Comparison of ENCODE assay signal across 8 cellular contexts in genomic region chr5:1536298-1537165, GRCh38. TPM values are rescaled to one million over a fixed set of nuclear protein-coding genes. Genes with fewer than 3 reads are reported as not detected.
DNase-seq lines count a peak whose midpoint lies in the region; ATAC-seq and TF ChIP-seq lines count a peak whose summit lies in the region.
"Had no signal": no experiment of that assay in that cellular context is flagged by ENCODE, and none has a peak within 500 bp of the region (broad histone marks: within the 10 kb centered on the region; RNA-seq: fewer than 3 reads in every experiment).

No MANE protein-coding gene starts in this region.

- ATAC-seq in GM19324 (IDR thresholded peaks at IDR 0.05; ENCODE audit: low FRiP score, unreplicated experiment) (peak; percentile 93), HG03432 (IDR thresholded peaks at IDR 0.05; ENCODE audit: unreplicated experiment) (peak; percentile 99)

- TF ChIP-seq POLR2A in spleen (IDR thresholded peaks at IDR 0.05): no peak

- peak; percentile 69 for DNase-seq in activated CD4-positive, alpha-beta T cell treated with anti-CD3 and anti-CD28 coated beads, Interleukin-2, amount 50 U/mL, for 1 hour
- DNase-seq in epithelial cell of proximal tubule (ENCODE audit: low read depth) (peak; percentile 56), spleen (peak; percentile 85), NCI-H446 (lab: John Stamatoyannopoulos, UW) (no peak), NCI-H1694 treated with DMSO at 0.1 percent for 48 hours (lab: John Stamatoyannopoulos, UW) (no peak)

- intact Hi-C loops in spleen (cut with DNase I; ENCODE audit: low total_unique reads): no loop called here

- TF ChIP-seq CTCF in epithelial cell of proximal tubule (conservative IDR thresholded peaks at IDR 0.05; ENCODE audit: low read depth, low read length) (no peak), spleen (IDR thresholded peaks at IDR 0.05 in 8 of 11, conservative IDR thresholded peaks at IDR 0.05 in 3 of 11) (no peak)

- H3K27ac ChIP-seq in spleen: peak overlapping the region; percentile 79 to 88 (median 84)
- H3K27ac ChIP-seq: epithelial cell of prostate had no signal

- H3K4me3 ChIP-seq in epithelial cell of proximal tubule (ENCODE audit: low read depth, low read length) (no peak overlapping the region), spleen (peak overlapping the region in 5 of 8 donors; percentile 2 to 45 (median 17))

- no peaks in the 10 kb centered on the region for H3K9me3 ChIP-seq in spleen

- peaks cover 0 to 30% (median 19%) of the 10 kb centered on the region in 6 donors for H3K4me1 ChIP-seq in spleen

- H3K36me3 ChIP-seq in spleen: no peaks in the 10 kb centered on the region

- WGBS in spleen, 5 donors: 50 to 56% (median 54%) methylated on average over 9 of the region's 9 CpGs

- no peaks in the 10 kb centered on the region for H3K27me3 ChIP-seq in spleen (replicated peaks in 1 of 7)

RNA-seq across cellular contexts. Expression of gene LPCAT1, which starts 12.8 kb away (rescaled TPM):
- 88.9 and 105 TPM in 2 replicates for total RNA-seq in epithelial cell of proximal tubule
- total RNA-seq in spleen: 100 to 1,000 TPM; 126 to 322 (median 223) TPM
- 100 to 1,000 TPM in 1 of 3 donors, 10 to 100 TPM in 2; 52.2 to 123 (median 94.8) TPM for polyA plus RNA-seq in spleen

Comparison
In these comparisons a context has a peak if more than half of its experiments do, and no peak if none do; other contexts are left out.
1. DNase-seq: peak in activated CD4-positive, alpha-beta T cell treated with anti-CD3 and anti-CD28 coated beads, Interleukin-2, amount 50 U/mL, for 1 hour (single experiment), epithelial cell of proximal tubule (single experiment) and spleen (single experiment); none in NCI-H446 (0 of 2) and NCI-H1694 treated with DMSO at 0.1 percent for 48 hours (single experiment).